ENCODE assay signal across 23 cellular contexts in genomic region chr20:25457886-25458680, GRCh38. TPM values are rescaled to one million over a fixed set of nuclear protein-coding genes. Genes with fewer than 3 reads are reported as not detected.
"Had no signal": no experiment of that assay in that cellular context is flagged by ENCODE, and none has a peak within 500 bp of the region (broad histone marks: within the 10 kb centered on the region; RNA-seq: fewer than 3 reads in every experiment).

No MANE protein-coding gene starts in this region.

- H3K27me3 Mint-ChIP-seq: activated naive CD8-positive, alpha-beta T cell; activated T-cell treated with anti-CD3 and anti-CD28 coated beads, Interleukin-2, amount 50 U/mL, for 24 hours; activated T-helper 17 cell treated with anti-CD3 and anti-CD28 coated beads, Interleukin-2, amount 50 U/mL, for 72 hours; central memory CD8-positive, alpha-beta T cell; naive thymus-derived CD8-positive, alpha-beta T cell had no signal

- H3K4me1 ChIP-seq: adrenal gland, ascending aorta, colonic mucosa, vagina had no signal

- H3K27ac Mint-ChIP-seq: activated CD8-positive, alpha-beta T cell treated with anti-CD3 and anti-CD28 coated beads, Interleukin-2, amount 10 ng/mL, durations not matched to agents 7 days and 5 days; activated naive CD8-positive, alpha-beta T cell; activated T-cell treated with anti-CD3 and anti-CD28 coated beads, Interleukin-2, amount 50 U/mL, for 24 hours; activated T-helper 17 cell treated with anti-CD3 and anti-CD28 coated beads, Interleukin-2, amount 50 U/mL, for 72 hours; mesothelial cell of epicardium; naive thymus-derived CD8-positive, alpha-beta T cell had no signal

- ATAC-seq: activated CD8-positive, alpha-beta T cell treated with anti-CD3 and anti-CD28 coated beads, Interleukin-2, amount 10 ng/mL, durations not matched to agents 7 days and 5 days; activated T-helper 17 cell treated with anti-CD3 and anti-CD28 coated beads, Interleukin-2, amount 50 U/mL, for 72 hours; heart left ventricle; left lobe of liver; naive thymus-derived CD8-positive, alpha-beta T cell; right cardiac atrium had no signal

- H3K9me3 ChIP-seq: adrenal gland, ascending aorta, colonic mucosa, heart left ventricle, ovary, vagina had no signal

- H3K27me3 ChIP-seq: adrenal gland, ascending aorta, brain microvascular endothelial cell, colonic mucosa, heart left ventricle, ovary, vagina had no signal

- DNase-seq: activated CD4-positive, alpha-beta T cell treated with anti-CD3 and anti-CD28 coated beads for 1 hour; activated CD4-positive, alpha-beta T cell treated with anti-CD3 and anti-CD28 coated beads, Interleukin-2, amount 50 U/mL, for 1 hour; activated CD8-positive, alpha-beta T cell treated with anti-CD3 and anti-CD28 coated beads, Interleukin-2, amount 10 ng/mL, durations not matched to agents 7 days and 5 days; activated naive CD4-positive, alpha-beta T cell; activated T-cell treated with anti-CD3 and anti-CD28 coated beads, Interleukin-2, amount 50 U/mL, for 24 hours; brain microvascular endothelial cell; colonic mucosa; heart left ventricle; naive thymus-derived CD8-positive, alpha-beta T cell; ovary; right cardiac atrium; stimulated activated CD4-positive, alpha-beta T cell treated with anti-CD3 and anti-CD28 coated beads, Interleukin-1b, Interleukin-23, amount 100 ng/mL, for 48 hours; T-helper 9 cell had no signal

- H3K4me3 ChIP-seq: adrenal gland, ascending aorta, colonic mucosa, heart left ventricle, lung, ovary, vagina had no signal

- H3K27ac ChIP-seq: adrenal gland, ascending aorta, brain microvascular endothelial cell, colonic mucosa, epithelial cell of prostate, heart left ventricle, ovary, vagina had no signal

- H3K9me3 Mint-ChIP-seq: activated T-cell treated with anti-CD3 and anti-CD28 coated beads, Interleukin-2, amount 50 U/mL, for 24 hours; activated T-helper 17 cell treated with anti-CD3 and anti-CD28 coated beads, Interleukin-2, amount 50 U/mL, for 72 hours; central memory CD8-positive, alpha-beta T cell; mesothelial cell of epicardium; naive thymus-derived CD8-positive, alpha-beta T cell had no signal

- H3K36me3 ChIP-seq: brain microvascular endothelial cell, colonic mucosa, ovary had no signal

- H3K4me3 Mint-ChIP-seq: activated CD8-positive, alpha-beta T cell treated with anti-CD3 and anti-CD28 coated beads, Interleukin-2, amount 10 ng/mL, durations not matched to agents 7 days and 5 days; activated naive CD8-positive, alpha-beta T cell; activated T-cell treated with anti-CD3 and anti-CD28 coated beads, Interleukin-2, amount 50 U/mL, for 24 hours; activated T-helper 17 cell treated with anti-CD3 and anti-CD28 coated beads, Interleukin-2, amount 50 U/mL, for 72 hours; central memory CD8-positive, alpha-beta T cell; mesothelial cell of epicardium had no signal

- H3K4me1 Mint-ChIP-seq: activated T-helper 17 cell treated with anti-CD3 and anti-CD28 coated beads, Interleukin-2, amount 50 U/mL, for 72 hours; central memory CD8-positive, alpha-beta T cell had no signal

RNA-seq across cellular contexts. Expression of gene GINS1, which starts 50.6 kb away (rescaled TPM):
- total RNA-seq: ascending aorta had no signal
